ENCODE assay signal across 12 cellular contexts in the genomic region with DNA sequence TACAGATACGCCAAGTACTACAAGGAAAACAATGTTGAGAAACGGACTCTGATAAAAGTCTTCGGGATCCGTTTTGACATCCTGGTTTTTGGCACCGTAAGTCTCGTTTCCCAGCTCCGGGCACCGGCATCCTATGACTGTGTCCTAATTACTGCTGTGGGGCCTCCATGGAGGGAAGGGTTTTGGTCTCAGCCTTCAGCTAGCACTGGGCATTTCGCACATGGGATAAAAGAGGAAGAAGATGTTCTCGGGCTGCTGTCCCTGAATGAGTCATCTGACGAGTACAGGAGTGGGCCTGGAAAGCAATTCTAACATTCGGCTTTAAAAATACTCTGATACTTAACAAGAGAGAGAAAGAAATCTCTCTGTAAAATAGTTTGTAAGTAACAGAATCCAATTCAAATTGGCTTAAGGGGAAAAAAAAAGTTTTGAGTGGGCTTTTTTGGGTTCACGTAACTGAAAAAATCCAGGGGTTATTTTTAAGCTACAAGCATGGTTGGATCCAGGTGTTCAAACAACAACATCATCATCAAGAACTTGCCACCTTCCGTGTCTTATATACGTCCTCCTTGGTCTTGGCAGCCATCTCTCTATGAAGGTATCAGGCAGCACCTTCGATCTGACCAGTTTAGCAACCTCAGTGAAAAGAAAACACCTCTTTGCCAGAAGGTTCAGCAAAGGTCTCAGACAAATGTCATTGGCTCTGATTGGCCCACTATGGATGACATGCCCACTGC. TPM values are rescaled to one million over a fixed set of nuclear protein-coding genes. Genes with fewer than 3 reads are reported as not detected.
A peak's percentile ranks its signal among the peaks of the same experiment; 100 is the strongest.
DNase-seq lines count a peak whose midpoint lies in the region; ATAC-seq, FAIRE-seq and TF ChIP-seq lines count a peak whose summit lies in the region.
"Had no signal": no experiment of that assay in that cellular context is flagged by ENCODE, and none has a peak within 500 bp of the region (broad histone marks: within the 10 kb centered on the region; RNA-seq: fewer than 3 reads in every experiment).

No MANE protein-coding gene starts in this region.

- BruUV-seq in HepG2 (replicated peaks; lab: Mats Ljungman, UMichigan): no TSS peak

- no peaks in the 10 kb centered on the region for H3K27me3 Mint-ChIP-seq in activated CD4-positive, alpha-beta T cell treated with anti-CD3 and anti-CD28 coated beads for 36 hours

- no peak overlapping the region for H3K4me2 ChIP-seq in HepG2 (ENCODE audit: low read depth, low read length)
- H3K4me2 ChIP-seq: A549 had no signal

- H3K27ac Mint-ChIP-seq in activated CD4-positive, alpha-beta T cell treated with anti-CD3 and anti-CD28 coated beads for 36 hours: no peak overlapping the region

- H3K4me1 ChIP-seq in right lobe of liver: no peaks in the 10 kb centered on the region
- peaks cover 16% of the 10 kb centered on the region; the same call in 1 of the 2 replicates for H3K4me1 ChIP-seq in HepG2 (ENCODE audit: insufficient read depth, low read length)
- no peaks in the 10 kb centered on the region for H3K4me1 ChIP-seq in lung (ENCODE audit: control insufficient read depth in 2 of 2, insufficient read depth in 2 of 2, low read length in 2 of 2)
- peaks cover 21% of the 10 kb centered on the region for H3K4me1 ChIP-seq in vagina
- H3K4me1 ChIP-seq: A549 had no signal

- TF ChIP-seq RAD21 in HepG2 (CRISPR knock-in tag; IDR thresholded peaks at IDR 0.05): no peak

- in situ Hi-C loops in HepG2 (cut with HindIII; ENCODE audit: extremely low pct_ligation_motif_present, low pct_unique_long_range_greater_than_20kb): no loop called here

- CTCF ChIA-PET in HepG2 (lab: Yijun Ruan, JAX; ENCODE audit: low intra/inter-chr PET ratio, low total read pairs): no interaction called here
- CTCF ChIA-PET in activated CD4-positive, alpha-beta T cell treated with anti-CD3 and anti-CD28 coated beads for 36 hours (lab: Charles Lee): no interaction called here

- H2AFZ ChIP-seq in HepG2 (ENCODE audit: low read length): no peak overlapping the region

- H3K9ac ChIP-seq in HepG2 (ENCODE audit: insufficient read depth, low read depth, low read length): no peak overlapping the region

- peaks cover 3% of the 10 kb centered on the region for H3K36me3 Mint-ChIP-seq in activated CD4-positive, alpha-beta T cell treated with anti-CD3 and anti-CD28 coated beads for 36 hours (ENCODE audit: low read depth)

- H3K4me1 Mint-ChIP-seq in activated CD4-positive, alpha-beta T cell treated with anti-CD3 and anti-CD28 coated beads for 36 hours: no peaks in the 10 kb centered on the region

- H3K4me3 ChIP-seq in right lobe of liver (no peak overlapping the region), HepG2 (replicated peaks in 1 of 3; ENCODE audit: insufficient read depth in 1 of 3, low read depth in 2 of 3, low read length in 3 of 3) (no peak overlapping the region), lung (no peak overlapping the region), vagina (no peak overlapping the region)
- H3K4me3 ChIP-seq: A549 had no signal

- POLR2A ChIA-PET in HepG2 (lab: Yijun Ruan, JAX): no interaction called here
- POLR2A ChIA-PET in activated CD4-positive, alpha-beta T cell treated with anti-CD3 and anti-CD28 coated beads for 36 hours (lab: Charles Lee): interaction anchor here (0.6 kb wide), 1 partner anchor 524 kb away, joined by 4 read pairs; no protein-coding TSS in a partner anchor

- no peak overlapping the region for H3K4me3 Mint-ChIP-seq in activated CD4-positive, alpha-beta T cell treated with anti-CD3 and anti-CD28 coated beads for 36 hours

- TF ChIP-seq CTCF in right lobe of liver (IDR thresholded peaks at IDR 0.05) (no peak), HepG2 (CRISPR knock-in tag; IDR thresholded peaks at IDR 0.05) (no peak), lung (IDR thresholded peaks at IDR 0.05; ENCODE audit: control extremely low read depth, extremely low read depth) (no peak), vagina (IDR thresholded peaks at IDR 0.05) (no peak)

- H3K9me3 ChIP-seq in right lobe of liver (no peaks in the 10 kb centered on the region), HepG2 (ENCODE audit: low read length) (no peaks in the 10 kb centered on the region), lung (ENCODE audit: control insufficient read depth in 2 of 2, insufficient read depth in 1 of 2, low read length in 1 of 2) (no peaks in the 10 kb centered on the region), vagina (no peaks in the 10 kb centered on the region)
- H3K9me3 ChIP-seq: A549 had no signal

- H3K36me3 ChIP-seq in right lobe of liver (no peaks in the 10 kb centered on the region), HepG2 (replicated peaks in 1 of 2; ENCODE audit: control insufficient read depth in 1 of 2, insufficient read depth in 2 of 2, low read length in 2 of 2) (no peaks in the 10 kb centered on the region), lung (ENCODE audit: control insufficient read depth in 2 of 2, insufficient read depth in 2 of 2, low read length in 2 of 2) (peaks cover 0 to 5% of the 10 kb centered on the region in 2 donors), vagina (peaks cover 0 to 28% of the 10 kb centered on the region in 2 donors)

- no peak for DNase-seq in right lobe of liver
- no peak for DNase-seq in HepG2 (ENCODE audit: low spot score)
- DNase-seq in amniotic epithelial cell (ENCODE audit: low read depth): peak; percentile 29
- no peak for DNase-seq in lung (ENCODE audit: low spot score)
- DNase-seq in vagina (ENCODE audit: extremely low spot score in 2 of 2): peak in 1 of 2 donors; percentile 92
- no peak for DNase-seq in activated CD4-positive, alpha-beta T cell treated with anti-CD3 and anti-CD28 coated beads for 36 hours
- DNase-seq: activated T-cell treated with anti-CD3 and anti-CD28 coated beads, Interleukin-2, amount 50 U/mL, for 48 hours; H7 had no signal

- H3K79me2 ChIP-seq in HepG2 (ENCODE audit: insufficient read depth, low read length): no peaks in the 10 kb centered on the region

- no peaks in the 10 kb centered on the region for H3K9me3 Mint-ChIP-seq in activated CD4-positive, alpha-beta T cell treated with anti-CD3 and anti-CD28 coated beads for 36 hours (ENCODE audit: low read depth)

- FAIRE-seq in HepG2 (lab: Jason Lieb, UNC): no peak
- FAIRE-seq: A549 had no signal

- TF ChIP-seq POLR2A in right lobe of liver (IDR thresholded peaks at IDR 0.05): no peak
- TF ChIP-seq POLR2A in HepG2 (IDR thresholded peaks at IDR 0.05; ENCODE audit: insufficient read depth in 1 of 2, low read depth in 2 of 2, low read length in 2 of 2): no peak
- no peak for TF ChIP-seq POLR2A in vagina (IDR thresholded peaks at IDR 0.05)

- no peaks in the 10 kb centered on the region for H3K27me3 ChIP-seq in right lobe of liver
- no peaks in the 10 kb centered on the region; a peak in 1 of 5 replicates for H3K27me3 ChIP-seq in HepG2 (ENCODE audit: control insufficient read depth in 1 of 2, insufficient read depth in 2 of 2, low read length in 2 of 2)
- H3K27me3 ChIP-seq in lung (ENCODE audit: control insufficient read depth, insufficient read depth): no peaks in the 10 kb centered on the region
- H3K27me3 ChIP-seq in vagina: no peaks in the 10 kb centered on the region

- intact Hi-C loops in right lobe of liver (cut with DNase I): no loop called here
- intact Hi-C loops in HepG2 (cut with micrococcal nuclease; ENCODE audit: unreplicated experiment): no loop called here
- intact Hi-C loops in vagina (cut with DNase I): no loop called here
- intact Hi-C loops in activated CD4-positive, alpha-beta T cell treated with anti-CD3 and anti-CD28 coated beads for 36 hours (cut with DNase I, micrococcal nuclease): no loop called here

- 70% methylated on average over 16 of the region's 16 CpGs for WGBS in right lobe of liver (ENCODE audit: insufficient coverage, low coverage, low lambda C conversion rate, missing lambda C conversion rate)
- WGBS in HepG2 (ENCODE audit: low lambda C conversion rate): 54% methylated on average over 16 of the region's 16 CpGs
- WGBS in lung, 2 donors: 67 to 80% methylated on average over 16 of the region's 16 CpGs

- no peak for TF ChIP-seq EP300 in HepG2 (IDR thresholded peaks at IDR 0.05; ENCODE audit: low read depth in 2 of 2, low read length in 2 of 2)
- TF ChIP-seq EP300 in HepG2 (CRISPR knock-in tag; IDR thresholded peaks at IDR 0.05; ENCODE audit: borderline replicate concordance): no peak

- no peaks in the 10 kb centered on the region for H4K20me1 ChIP-seq in HepG2 (ENCODE audit: insufficient read depth, low read length)

- H3K27ac ChIP-seq in right lobe of liver: no peak overlapping the region
- no peak overlapping the region for H3K27ac ChIP-seq in HepG2 (ENCODE audit: extremely low read length, insufficient read depth, low read length)
- no peak overlapping the region for H3K27ac ChIP-seq in lung (ENCODE audit: low read depth in 1 of 2, low read length in 1 of 2)
- H3K27ac ChIP-seq in vagina: peak overlapping the region; percentile 79
- H3K27ac ChIP-seq: A549 had no signal

- ATAC-seq in right lobe of liver (peak; percentile 38 to 68 (median 59)), HepG2 (no peak), lung (ENCODE audit: insufficient read depth, low FRiP score) (peak; percentile 62), GM18909 (IDR thresholded peaks at IDR 0.05; ENCODE audit: poor library complexity, unreplicated experiment) (no peak), HG03342 (IDR thresholded peaks at IDR 0.05; ENCODE audit: unreplicated experiment) (no peak)
- ATAC-seq in activated CD4-positive, alpha-beta T cell treated with anti-CD3 and anti-CD28 coated beads for 36 hours: no peak
- ATAC-seq: A549 had no signal

RNA-seq across cellular contexts. Expression of gene P2RX4, which starts 34.4 kb away (rescaled TPM):
- total RNA-seq in right lobe of liver (10 to 100 TPM; 11.5 to 79.7 (median 21.9) TPM), HepG2 (2016; rRNA removed; fragmentation: Illumina TruSeq; extraction: Trizol) (9.5 and 13.8 TPM in 2 replicates), lung (10 to 100 TPM; 38.7 to 60.4 TPM), vagina (26.5 TPM)
- 10.0 and 12.3 TPM in 2 replicates for total RNA-seq in HepG2 (2016; cell fraction: cytosol; rRNA removed; fragmentation: Illumina TruSeq; extraction: Trizol; ENCODE audit: low read depth)
- total RNA-seq in HepG2 (2016; cell fraction: insoluble cytoplasmic fraction; rRNA removed; fragmentation: Illumina TruSeq; extraction: Trizol): 8.9 and 14.2 TPM in 2 replicates
- 9.6 and 14.1 TPM in 2 replicates for total RNA-seq in HepG2 (2016; cell fraction: membrane; rRNA removed; fragmentation: Illumina TruSeq; extraction: Trizol)
- total RNA-seq in HepG2 (2016; cell fraction: nucleus; rRNA removed; fragmentation: Illumina TruSeq; extraction: Trizol): 15.1 and 21.0 TPM in 2 replicates
- polyA plus RNA-seq in HepG2 (2011; rRNA removed) (30.8 and 40.8 TPM in 2 replicates), lung (10 to 100 TPM; 29.5 to 54.1 TPM)
- 48.0 and 49.3 TPM in 2 replicates for polyA plus RNA-seq in HepG2 (2011; cell fraction: cytosol; rRNA removed)
- 46.2 and 52.0 TPM in 2 replicates for polyA plus RNA-seq in HepG2 (2011; cell fraction: nucleus; rRNA removed)
- polyA plus RNA-seq in HepG2 (2012): 14.9 and 23.1 TPM in 2 replicates
- 11.3 and 12.5 TPM in 2 replicates for polyA plus RNA-seq in HepG2 (2016; cell fraction: cytosol; fragmentation: Illumina TruSeq; extraction: Trizol; ENCODE audit: low read depth)
- 9.2 and 9.3 TPM in 2 replicates for polyA plus RNA-seq in HepG2 (2016; cell fraction: insoluble cytoplasmic fraction; fragmentation: Illumina TruSeq; extraction: Trizol; ENCODE audit: low read depth)
- 10.7 and 12.6 TPM in 2 replicates for polyA plus RNA-seq in HepG2 (2016; cell fraction: membrane; fragmentation: Illumina TruSeq; extraction: Trizol; ENCODE audit: low read depth)
- polyA plus RNA-seq in HepG2 (2016; cell fraction: nucleus; fragmentation: Illumina TruSeq; extraction: Trizol; ENCODE audit: insufficient read depth, low read depth): 24.7 and 29.5 TPM in 2 replicates
- polyA minus RNA-seq in HepG2 (2011; rRNA and poly(A)+ RNA removed; ENCODE audit: low replicate concordance): 7.1 and 38.6 TPM in 2 replicates
- 14.3 and 14.6 TPM in 2 replicates for polyA minus RNA-seq in HepG2 (2011; cell fraction: cytosol; rRNA and poly(A)+ RNA removed)
- polyA minus RNA-seq in HepG2 (2011; cell fraction: nucleus; rRNA and poly(A)+ RNA removed): 19.2 and 26.5 TPM in 2 replicates
- total RNA-seq in activated CD4-positive, alpha-beta T cell treated with anti-CD3 and anti-CD28 coated beads for 36 hours: 10 to 100 TPM; 21.2 to 21.6 TPM

RNA-seq across cellular contexts. Expression of gene P2RX7, which starts 42.9 kb away (rescaled TPM):
- total RNA-seq in right lobe of liver (10 to 100 TPM in 1 of 6 experiments, 1 to 10 TPM in 5; 2.5 to 11.4 (median 3.4) TPM), HepG2 (2016; rRNA removed; fragmentation: Illumina TruSeq; extraction: Trizol) (0.13 TPM in 1 of 2 replicates, not detected in the other), lung (10 to 100 TPM in 1 of 2 donors, 1 to 10 TPM in 1; 5.3 to 17.1 TPM), vagina (8.6 TPM)
- total RNA-seq in HepG2 (2016; cell fraction: cytosol; rRNA removed; fragmentation: Illumina TruSeq; extraction: Trizol; ENCODE audit: low read depth): not detected in 2 replicates
- 0.03 TPM in 1 of 2 replicates, not detected in the other for total RNA-seq in HepG2 (2016; cell fraction: insoluble cytoplasmic fraction; rRNA removed; fragmentation: Illumina TruSeq; extraction: Trizol)
- total RNA-seq in HepG2 (2016; cell fraction: membrane; rRNA removed; fragmentation: Illumina TruSeq; extraction: Trizol): not detected in 2 replicates
- total RNA-seq in HepG2 (2016; cell fraction: nucleus; rRNA removed; fragmentation: Illumina TruSeq; extraction: Trizol): not detected in 2 replicates
- polyA plus RNA-seq in HepG2 (2011; rRNA removed) (0.56 and 0.73 TPM in 2 replicates), lung (10 to 100 TPM in 1 of 2 donors, 1 to 10 TPM in 1; 5.3 to 11.4 TPM)
- 0.18 and 0.19 TPM in 2 replicates for polyA plus RNA-seq in HepG2 (2011; cell fraction: cytosol; rRNA removed)
- polyA plus RNA-seq in HepG2 (2011; cell fraction: nucleus; rRNA removed): 1.1 and 1.7 TPM in 2 replicates
- polyA plus RNA-seq in HepG2 (2012): 0.76 and 1.1 TPM in 2 replicates
- polyA plus RNA-seq in HepG2 (2016; cell fraction: cytosol; fragmentation: Illumina TruSeq; extraction: Trizol; ENCODE audit: low read depth): not detected in 2 replicates
- polyA plus RNA-seq in HepG2 (2016; cell fraction: insoluble cytoplasmic fraction; fragmentation: Illumina TruSeq; extraction: Trizol; ENCODE audit: low read depth): not detected in 2 replicates
- not detected in 2 replicates for polyA plus RNA-seq in HepG2 (2016; cell fraction: membrane; fragmentation: Illumina TruSeq; extraction: Trizol; ENCODE audit: low read depth)
- polyA plus RNA-seq in HepG2 (2016; cell fraction: nucleus; fragmentation: Illumina TruSeq; extraction: Trizol; ENCODE audit: insufficient read depth, low read depth): not detected in 2 replicates
- 0.38 TPM in 1 of 2 replicates, not detected in the other for polyA minus RNA-seq in HepG2 (2011; rRNA and poly(A)+ RNA removed; ENCODE audit: low replicate concordance)
- 0.40 TPM in 1 of 2 replicates, not detected in the other for polyA minus RNA-seq in HepG2 (2011; cell fraction: cytosol; rRNA and poly(A)+ RNA removed)
- polyA minus RNA-seq in HepG2 (2011; cell fraction: nucleus; rRNA and poly(A)+ RNA removed): 0.64 and 1.9 TPM in 2 replicates
- total RNA-seq in activated CD4-positive, alpha-beta T cell treated with anti-CD3 and anti-CD28 coated beads for 36 hours: 1 to 10 TPM; 5.0 to 6.6 TPM
- total RNA-seq: G401, H7 had no signal

Comparison
In these comparisons a context has a peak if more than half of its experiments do, and no peak if none do; other contexts are left out.
1. ATAC-seq: peak in right lobe of liver (4 of 4) and lung (single experiment); none in HepG2 (single experiment), GM18909 (single experiment), activated CD4-positive, alpha-beta T cell treated with anti-CD3 and anti-CD28 coated beads for 36 hours (single experiment) and HG03342 (single experiment).